ENCODE assay signal across 12 cellular contexts in the genomic region with DNA sequence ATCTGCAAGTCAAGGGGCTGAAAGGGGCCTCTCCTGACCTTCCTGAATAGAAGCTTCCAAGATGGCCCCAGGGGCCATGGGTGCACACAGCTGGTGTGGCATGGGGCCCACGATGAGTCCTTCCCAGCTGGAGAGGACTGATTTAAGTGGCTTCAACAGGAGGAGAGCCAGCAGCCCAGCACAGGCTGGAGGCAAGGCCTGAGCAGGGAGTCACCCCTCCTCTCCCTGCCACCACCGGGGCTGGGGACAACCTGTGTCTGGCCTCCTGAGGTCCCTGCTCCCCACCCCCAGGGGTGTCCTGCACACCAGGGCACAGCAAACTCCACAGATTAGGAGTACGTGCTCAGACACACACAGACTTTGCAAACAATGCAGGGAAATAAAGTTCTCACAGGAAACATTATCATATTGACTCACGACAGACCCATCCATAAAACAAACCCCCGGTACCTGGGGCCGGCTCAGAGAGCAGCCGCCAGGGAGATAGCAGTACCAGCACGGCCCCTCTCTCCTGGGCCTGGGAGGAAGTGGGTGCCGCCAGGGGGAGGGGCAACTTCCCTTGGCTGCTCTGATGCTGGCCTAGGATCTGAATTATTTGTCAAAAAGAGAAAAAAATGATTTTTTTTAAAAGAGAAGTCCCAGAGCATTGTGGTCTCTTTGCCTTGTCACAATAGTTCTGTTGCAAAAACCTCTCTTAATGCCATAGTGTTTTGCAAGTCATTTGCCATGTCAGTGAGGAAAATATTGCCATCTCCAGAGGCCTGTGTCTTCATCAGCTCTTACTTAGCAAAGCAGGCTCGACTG. TPM values are rescaled to one million over a fixed set of nuclear protein-coding genes. Genes with fewer than 3 reads are reported as not detected.
DNase-seq lines count a peak whose midpoint lies in the region; ATAC-seq, FAIRE-seq and TF ChIP-seq lines count a peak whose summit lies in the region.
"Had no signal": no experiment of that assay in that cellular context is flagged by ENCODE, and none has a peak within 500 bp of the region (broad histone marks: within the 10 kb centered on the region; RNA-seq: fewer than 3 reads in every experiment).

No MANE protein-coding gene starts in this region.

- FAIRE-seq in D721Med (lab: Jason Lieb, UNC): no peak
- FAIRE-seq: G401.6, H54 had no signal

- H3F3A ChIP-seq in Loucy (ENCODE audit: low read depth): no peaks in the 10 kb centered on the region

- H3K4me2 ChIP-seq in Loucy (ENCODE audit: low read depth, low read length, poor library complexity, severe bottlenecking): peak overlapping the region; percentile 55
- H3K4me2 ChIP-seq: smooth muscle cell had no signal

- H3K9me3 ChIP-seq in Loucy (ENCODE audit: insufficient read depth, low read depth, low read length): no peaks in the 10 kb centered on the region

- H3K79me2 ChIP-seq in Loucy (ENCODE audit: insufficient read depth, low read length): no peaks in the 10 kb centered on the region

- H3K9me2 ChIP-seq in Loucy (replicated peaks; ENCODE audit: low read depth, low read length): no peaks in the 10 kb centered on the region

- TF ChIP-seq CTCF in Loucy (conservative IDR thresholded peaks at IDR 0.05; ENCODE audit: low read length) (no peak), D721Med (IDR thresholded peaks at IDR 0.05; ENCODE audit: insufficient read depth, missing control alignments) (no peak)

- H3K4me3 ChIP-seq in Loucy (ENCODE audit: low read length, poor library complexity, severe bottlenecking): peak overlapping the region; percentile 59
- H3K4me3 ChIP-seq: smooth muscle cell had no signal

- no peaks in the 10 kb centered on the region for H3K27me3 ChIP-seq in Loucy (ENCODE audit: insufficient read depth, low read length, poor library complexity, severe bottlenecking)

- no peaks in the 10 kb centered on the region for H3K36me3 ChIP-seq in Loucy (ENCODE audit: insufficient read depth, low read length)

- H3K36me3 Mint-ChIP-seq in T-cell: no peaks in the 10 kb centered on the region
- H3K36me3 Mint-ChIP-seq in stimulated activated effector memory CD8-positive, alpha-beta T cell treated with anti-CD3 and anti-CD28 coated beads, Interleukin-12 subunit alpha, Interleukin-12 subunit beta, amount 100 ng/mL, for 72 hours: no peaks in the 10 kb centered on the region

- CTCF ChIA-PET in T-cell (lab: Charles Lee): no interaction called here

- H3K27ac Mint-ChIP-seq in T-cell: peak overlapping the region; percentile 33 to 86
- H3K27ac Mint-ChIP-seq in stimulated activated effector memory CD8-positive, alpha-beta T cell treated with anti-CD3 and anti-CD28 coated beads, Interleukin-12 subunit alpha, Interleukin-12 subunit beta, amount 100 ng/mL, for 72 hours: peak overlapping the region; percentile 65

- H4K20me1 ChIP-seq in Loucy (ENCODE audit: insufficient read depth, low read length, poor library complexity, severe bottlenecking): no peaks in the 10 kb centered on the region

- H3K9ac ChIP-seq in Loucy (ENCODE audit: low read depth, low read length, poor library complexity, severe bottlenecking): peak overlapping the region; percentile 61

- peak overlapping the region; percentile 85 for H2AFZ ChIP-seq in Loucy (ENCODE audit: low read length)

- no peaks in the 10 kb centered on the region for H3K27me3 Mint-ChIP-seq in T-cell

- peak overlapping the region in 2 of 3 donors; percentile 28 to 58 for H3K4me3 Mint-ChIP-seq in T-cell
- peak overlapping the region; percentile 32 for H3K4me3 Mint-ChIP-seq in stimulated activated effector memory CD8-positive, alpha-beta T cell treated with anti-CD3 and anti-CD28 coated beads, Interleukin-12 subunit alpha, Interleukin-12 subunit beta, amount 100 ng/mL, for 72 hours

- peaks cover 49% of the 10 kb centered on the region for H3K4me1 ChIP-seq in Loucy (ENCODE audit: insufficient read depth, low read length, poor library complexity, severe bottlenecking)

- H3K9me3 Mint-ChIP-seq in T-cell: no peaks in the 10 kb centered on the region
- H3K9me3 Mint-ChIP-seq in stimulated activated effector memory CD8-positive, alpha-beta T cell treated with anti-CD3 and anti-CD28 coated beads, Interleukin-12 subunit alpha, Interleukin-12 subunit beta, amount 100 ng/mL, for 72 hours: no peaks in the 10 kb centered on the region

- peaks cover 9 to 18% (median 13%) of the 10 kb centered on the region in 3 donors for H3K4me1 Mint-ChIP-seq in T-cell
- H3K4me1 Mint-ChIP-seq in stimulated activated effector memory CD8-positive, alpha-beta T cell treated with anti-CD3 and anti-CD28 coated beads, Interleukin-12 subunit alpha, Interleukin-12 subunit beta, amount 100 ng/mL, for 72 hours: peaks cover 16% of the 10 kb centered on the region

- peak; percentile 76 to 85 (median 82) for ATAC-seq in T-cell (replicated peaks in 1 of 4)
- ATAC-seq in stimulated activated effector memory CD8-positive, alpha-beta T cell treated with anti-CD3 and anti-CD28 coated beads, Interleukin-12 subunit alpha, Interleukin-12 subunit beta, amount 100 ng/mL, for 72 hours: peak; percentile 56
- no peak for ATAC-seq in HG02610 (IDR thresholded peaks at IDR 0.05; ENCODE audit: unreplicated experiment)
- no peak for ATAC-seq in GM21825 (IDR thresholded peaks at IDR 0.05; ENCODE audit: unreplicated experiment)

- peak in 26 of 34 experiments; percentile 5 to 47 (median 23) for DNase-seq in T-cell
- DNase-seq in fibroblast of gingiva (ENCODE audit: low read depth): peak; percentile 51
- no peak for DNase-seq in stimulated activated effector memory CD8-positive, alpha-beta T cell treated with anti-CD3 and anti-CD28 coated beads, Interleukin-12 subunit alpha, Interleukin-12 subunit beta, amount 100 ng/mL, for 72 hours (ENCODE audit: low spot score in 2 of 2)
- no peak for DNase-seq in D721Med (ENCODE audit: insufficient read length, low spot score)
- DNase-seq: amniotic stem cell, NCI-H1092 treated with DMSO at 0.1 percent for 48 hours had no signal

- POLR2A ChIA-PET in T-cell (lab: Charles Lee): no interaction called here

RNA-seq across cellular contexts. Expression of a gene that starts 21.9 kb away (rescaled TPM):
- total RNA-seq in T-cell: 10 to 100 TPM; 11.7 to 20.9 (median 18.2) TPM

Comparison
In these comparisons a context has a peak if more than half of its experiments do, and no peak if none do; other contexts are left out.
1. ATAC-seq: peak in T-cell (4 of 4) and stimulated activated effector memory CD8-positive, alpha-beta T cell treated with anti-CD3 and anti-CD28 coated beads, Interleukin-12 subunit alpha, Interleukin-12 subunit beta, amount 100 ng/mL, for 72 hours (single experiment); none in HG02610 (single experiment) and GM21825 (single experiment).
2. DNase-seq: peak in T-cell (26 of 34) and fibroblast of gingiva (single experiment); none in stimulated activated effector memory CD8-positive, alpha-beta T cell treated with anti-CD3 and anti-CD28 coated beads, Interleukin-12 subunit alpha, Interleukin-12 subunit beta, amount 100 ng/mL, for 72 hours (0 of 2) and D721Med (single experiment).